In the genomic region with DNA sequence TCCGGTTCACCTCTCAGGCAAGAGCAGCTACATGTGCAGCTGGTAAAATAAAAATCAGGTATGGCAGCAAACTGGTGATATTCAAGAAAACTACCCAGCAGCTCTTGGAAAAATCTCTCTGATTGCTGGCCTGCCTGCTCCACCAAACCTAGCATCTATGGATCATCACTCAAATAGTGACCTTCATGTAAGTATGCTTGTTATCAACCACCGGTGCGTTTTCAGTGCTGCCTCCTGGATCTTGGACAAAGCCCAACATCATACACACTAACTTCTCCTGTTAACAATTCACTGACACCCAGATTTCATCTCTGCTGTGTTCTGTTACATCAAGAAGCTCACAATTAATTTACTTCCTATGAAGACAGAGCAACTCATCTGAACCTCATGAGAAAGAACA, we compare ENCODE assay signal across 18 cellular contexts. TPM values are rescaled to one million over a fixed set of nuclear protein-coding genes. Genes with fewer than 3 reads are reported as not detected.
DNase-seq lines count a peak whose midpoint lies in the region; ATAC-seq, FAIRE-seq and TF ChIP-seq lines count a peak whose summit lies in the region.
"Had no signal": no experiment of that assay in that cellular context is flagged by ENCODE, and none has a peak within 500 bp of the region (broad histone marks: within the 10 kb centered on the region; RNA-seq: fewer than 3 reads in every experiment).

No MANE protein-coding gene starts in this region.

- intact Hi-C loops in left cardiac atrium (cut with DNase I) (no loop called here), GM12878 (cut with micrococcal nuclease; ENCODE audit: unreplicated experiment) (no loop called here)

- no peak for TF ChIP-seq RAD21 in GM12878 (IDR thresholded peaks at IDR 0.05; ENCODE audit: insufficient read depth, low read depth, low read length)

- CTCF ChIA-PET in GM12878 (lab: Yijun Ruan, JAX) = interaction anchor here (0.6 to 1.2 kb wide), 9 partner anchors 9 to 185 kb away, joined by 3 to 4 read pairs (median 3); a partner anchor contains a TSS

- 97% methylated on average over 3 of the region's 3 CpGs for WGBS in GM12878 (ENCODE audit: insufficient coverage, insufficient replicate concordance, low lambda C conversion rate, missing lambda C conversion rate)

- H3K4me1 ChIP-seq in cardiac muscle cell (ENCODE audit: low read depth) = peaks cover 45% of the 10 kb centered on the region
- peaks cover 17% of the 10 kb centered on the region for H3K4me1 ChIP-seq in GM12878 (ENCODE audit: control insufficient read depth, insufficient read depth, low read length)
- H3K4me1 ChIP-seq in skeletal muscle satellite cell (ENCODE audit: control insufficient read depth, insufficient read depth, low read length) = peaks cover 65% of the 10 kb centered on the region

- H3K27ac ChIP-seq in cardiac muscle cell (no peak overlapping the region), KOPT-K1 (ENCODE audit: low read depth, low read length, poor library complexity, severe bottlenecking) (peak overlapping the region; percentile 98), GM12878 (ENCODE audit: control insufficient read depth, insufficient read depth) (no peak overlapping the region)
- H3K27ac ChIP-seq: C4-2B, hepatocyte, lower lobe of right lung, sigmoid colon, SJCRH30 had no signal

- H3K4me3 ChIP-seq in cardiac muscle cell (no peak overlapping the region), GM12878 (no peak overlapping the region), skeletal muscle satellite cell (ENCODE audit: low read length) (no peak overlapping the region)
- H3K4me3 ChIP-seq: hepatocyte, lower lobe of right lung, MG63, sigmoid colon, SJCRH30 had no signal

- POLR2A ChIA-PET in GM12878 (lab: Charles Lee) = interaction anchor here (0.5 to 0.9 kb wide), 3 partner anchors 13 to 150 kb away, joined by 3 to 6 read pairs (median 3); no protein-coding TSS in a partner anchor

- H3K27me3 ChIP-seq in cardiac muscle cell = no peaks in the 10 kb centered on the region
- no peaks in the 10 kb centered on the region for H3K27me3 ChIP-seq in GM12878 (replicated peaks in 1 of 2; ENCODE audit: control insufficient read depth in 2 of 2, insufficient read depth in 2 of 2, low read length in 1 of 2)
- no peaks in the 10 kb centered on the region for H3K27me3 ChIP-seq in skeletal muscle satellite cell (ENCODE audit: control insufficient read depth, insufficient read depth, low read length)
- H3K27me3 ChIP-seq: hepatocyte, MG63, sigmoid colon, SJCRH30 had no signal

- TF ChIP-seq CTCF in cardiac muscle cell (IDR thresholded peaks at IDR 0.05; ENCODE audit: low read depth, low read length) (no peak), GM12878 (IDR thresholded peaks at IDR 0.05 in 2 of 3, conservative IDR thresholded peaks at IDR 0.05 in 1 of 3; ENCODE audit: control insufficient read depth in 2 of 3, extremely low read depth in 1 of 3, insufficient read depth in 1 of 3, low read depth in 3 of 3, low read length in 3 of 3) (no peak)

- no peaks in the 10 kb centered on the region for H4K20me1 ChIP-seq in GM12878 (ENCODE audit: control insufficient read depth, insufficient read depth)

- no peak overlapping the region for H3K9ac ChIP-seq in GM12878 (ENCODE audit: control insufficient read depth, insufficient read depth, low read length)
- H3K9ac ChIP-seq in skeletal muscle satellite cell (ENCODE audit: low read depth, low read length) = no peak overlapping the region

- no peaks in the 10 kb centered on the region for H3K9me3 ChIP-seq in cardiac muscle cell (ENCODE audit: low read depth)
- H3K9me3 ChIP-seq in KOPT-K1 (ENCODE audit: insufficient read depth, low read length, poor library complexity, severe bottlenecking) = no peaks in the 10 kb centered on the region
- H3K9me3 ChIP-seq in GM12878 (replicated peaks; ENCODE audit: control insufficient read depth, insufficient read depth, low read length) = no peaks in the 10 kb centered on the region; the same call in 2 of the 3 replicates
- no peaks in the 10 kb centered on the region for H3K9me3 ChIP-seq in skeletal muscle satellite cell (replicated peaks; ENCODE audit: low read length)
- H3K9me3 ChIP-seq: lower lobe of right lung, MG63, sigmoid colon, SJCRH30 had no signal

- H3K4me2 ChIP-seq in GM12878 (ENCODE audit: control insufficient read depth, insufficient read depth) (peak overlapping the region; percentile 24; the same call in 1 of the 2 replicates), skeletal muscle satellite cell (ENCODE audit: low read length) (peak overlapping the region; percentile 28)
- H3K4me2 ChIP-seq: hepatocyte had no signal

- SMC1A ChIA-PET in GM12878 (lab: Charles Lee; ENCODE audit: uncharacterized antibody, unreplicated experiment) = interaction anchor here (0.9 to 7.2 kb wide), 11 partner anchors 10 to 195 kb away, joined by 3 to 83 read pairs (median 3); no protein-coding TSS in a partner anchor

- TF ChIP-seq EP300 in GM12878 (IDR thresholded peaks at IDR 0.05; ENCODE audit: borderline replicate concordance in 1 of 2, control insufficient read depth in 1 of 2, low read depth in 2 of 2, low read length in 2 of 2) = no peak

- no peak for ATAC-seq in left cardiac atrium
- peak; percentile 2; the same call in 2 of the 3 replicates for ATAC-seq in GM12878
- ATAC-seq: lower lobe of right lung had no signal

- in situ Hi-C loops in GM12878 (cut with MboI) = no loop called here

- no peak for FAIRE-seq in GM12878 (lab: Jason Lieb, UNC)

- peaks cover 98% of the 10 kb centered on the region for H3K79me2 ChIP-seq in GM12878 (ENCODE audit: control insufficient read depth, insufficient read depth, low read length)

- BruUV-seq in GM12878 (replicated peaks; lab: Mats Ljungman, UMichigan) = no TSS peak

- H2AFZ ChIP-seq in GM12878 (ENCODE audit: control insufficient read depth, low read depth, low read length) = no peak overlapping the region
- H2AFZ ChIP-seq: hepatocyte had no signal

- TF ChIP-seq POLR2A in GM12878 (IDR thresholded peaks at IDR 0.05; ENCODE audit: low read depth, low read length) = no peak

- RAD21 ChIA-PET in GM12878 (lab: Charles Lee; ENCODE audit: unreplicated experiment) = interaction anchor here (0.8 to 7.0 kb wide), 7 partner anchors 13 to 206 kb away, joined by 3 to 124 read pairs (median 3); no protein-coding TSS in a partner anchor

- DNase-seq in cardiac muscle cell (ENCODE audit: low read depth in 1 of 2, low spot score in 1 of 2) (peak; percentile 36 to 48), left cardiac atrium (no peak), GM12878 (ENCODE audit: low read depth, low spot score) (no peak), NCI-H2227 treated with DMSO at 0.1 percent for 48 hours (lab: John Stamatoyannopoulos, UW) (no peak), iPS-NIHi7 (ENCODE audit: extremely low spot score) (no peak), superior temporal gyrus (ENCODE audit: extremely low spot score) (no peak)
- DNase-seq: cerebellar nuclear complex, GF-D8, H9, lower lobe of right lung, MG63, NCI-H2081, sigmoid colon had no signal

- H3K36me3 ChIP-seq in cardiac muscle cell (no peaks in the 10 kb centered on the region), KOPT-K1 (ENCODE audit: insufficient read depth, low read length) (peaks cover 100% of the 10 kb centered on the region), GM12878 (ENCODE audit: control insufficient read depth in 2 of 2, insufficient read depth in 2 of 2, low read length in 1 of 2) (no peaks in the 10 kb centered on the region), skeletal muscle satellite cell (ENCODE audit: insufficient read depth, low read length) (peaks cover 22% of the 10 kb centered on the region)
- H3K36me3 ChIP-seq: lower lobe of right lung, sigmoid colon had no signal

TF ChIP-seq in GM12878, 131 proteins besides CTCF, POLR2A, EP300 and RAD21:
- TF ChIP-seq POLR2AphosphoS5 (IDR thresholded peaks at IDR 0.05; ENCODE audit: low read length) = peak; percentile 56; the same call in 1 of the 2 replicates
- TF ChIP-seq CEBPB (IDR thresholded peaks at IDR 0.05; ENCODE audit: borderline replicate concordance in 1 of 2, low read depth in 2 of 2, low read length in 2 of 2) = no peak

RNA-seq across cellular contexts. Expression of a gene that starts 8.9 kb away (rescaled TPM):
- 81.6 and 98.1 TPM in 2 replicates for total RNA-seq in cardiac muscle cell
- polyA plus RNA-seq in cardiac muscle cell = 28.7 and 38.8 TPM in 2 replicates
- 10 to 100 TPM; 12.9 to 13.9 TPM for total RNA-seq in left cardiac atrium
- total RNA-seq in GM12878 (2013; cell fraction: nucleolus; rRNA removed) = 302 and 310 TPM in 2 replicates
- total RNA-seq in GM12878 (2014; rRNA removed) = 93.1 and 103 TPM in 2 replicates
- 75.8 and 82.5 TPM in 2 replicates for total RNA-seq in GM12878 (2014; rRNA removed; fragmentation: Illumina TruSeq; extraction: Trizol)
- 110 and 118 TPM in 2 replicates for total RNA-seq in GM12878 (2021)
- polyA plus RNA-seq in GM12878 (2011; ENCODE audit: low read depth) = 7.2 TPM
- 42.9 and 51.2 TPM in 2 replicates for polyA plus RNA-seq in GM12878 (2011; rRNA removed)
- polyA plus RNA-seq in GM12878 (2011; cell fraction: cytosol; rRNA removed) = 35.1 and 36.3 TPM in 2 replicates
- polyA plus RNA-seq in GM12878 (2011; cell fraction: nucleus; rRNA removed) = 48.6 and 53.0 TPM in 2 replicates
- 11.0 and 14.3 TPM in 2 replicates for polyA plus RNA-seq in GM12878 (2012)
- 47.3 and 58.1 TPM in 2 replicates for polyA plus RNA-seq in GM12878 (2014; fragmentation: Illumina TruSeq; extraction: Trizol)
- polyA plus RNA-seq in GM12878 (2014; fragmentation: Nextera tagmentation; extraction: Ambion mirVana) = 10 to 100 TPM in 1 of 2 experiments, 1 to 10 TPM in 1; 8.0 to 16.8 TPM
- polyA plus RNA-seq in GM12878 (2014; rRNA removed) = 30.1 and 30.7 TPM in 2 replicates
- 10 to 100 TPM; 44.3 to 53.4 TPM for polyA plus RNA-seq in GM12878 (2016; fragmentation: Nextera tagmentation; extraction: Ambion mirVana)
- 113 and 159 TPM in 2 replicates for polyA minus RNA-seq in GM12878 (2011; rRNA and poly(A)+ RNA removed)
- polyA minus RNA-seq in GM12878 (2011; cell fraction: cytosol; rRNA and poly(A)+ RNA removed) = 72.0 and 108 TPM in 2 replicates
- 94.3 and 203 TPM in 2 replicates for polyA minus RNA-seq in GM12878 (2011; cell fraction: nucleus; rRNA and poly(A)+ RNA removed)
- total RNA-seq in skeletal muscle satellite cell (2012; rRNA removed) = 47.4 and 67.2 TPM in 2 replicates

Comparison
In these comparisons a context has a peak if more than half of its experiments do, and no peak if none do; other contexts are left out.
1. DNase-seq: peak in cardiac muscle cell (2 of 2); none in left cardiac atrium (single experiment), GM12878 (single experiment), NCI-H2227 treated with DMSO at 0.1 percent for 48 hours (single experiment), iPS-NIHi7 (single experiment) and superior temporal gyrus (single experiment).